26 cellular contexts compared by ENCODE assay signal in genomic region chr2:88355486-88355885, GRCh38.
"Had no signal": no experiment of that assay in that cellular context is flagged by ENCODE, and none has a peak within 500 bp of the region (broad histone marks: within the 10 kb centered on the region; RNA-seq: fewer than 3 reads in every experiment).

No MANE protein-coding gene starts in this region.

- H3K4me1 ChIP-seq: ascending aorta, gastrocnemius medialis, uterus had no signal

- H3K36me3 Mint-ChIP-seq: activated naive CD8-positive, alpha-beta T cell; memory B cell; stimulated activated memory B cell treated with anti-CD40 and anti-IgM and Interleukin-4, amounts not matched to agents 10 μg/mL and 1 μg/mL and 100 μg/mL, for 72 hours had no signal

- H3K4me3 Mint-ChIP-seq: activated B cell treated with CpG ODN at 0.5 μM for 24 hours; activated CD4-positive, alpha-beta T cell treated with anti-CD3 and anti-CD28 coated beads for 36 hours; activated naive CD8-positive, alpha-beta T cell; activated T-cell treated with anti-CD3 and anti-CD28 coated beads, Interleukin-2, amount 50 U/mL, for 4 hours; memory B cell; stimulated activated memory B cell treated with anti-CD40 and anti-IgM and Interleukin-4, amounts not matched to agents 10 μg/mL and 1 μg/mL and 100 μg/mL, for 72 hours had no signal

- H3K36me3 ChIP-seq: adrenal gland, ascending aorta, brain microvascular endothelial cell, esophagus muscularis mucosa, gastrocnemius medialis, stomach, uterus had no signal

- H3K9me3 ChIP-seq: adrenal gland, ascending aorta, esophagus muscularis mucosa, gastrocnemius medialis, uterus had no signal

- DNase-seq: activated B cell treated with CpG ODN at 0.5 μM for 24 hours; activated CD4-positive, alpha-beta T cell treated with anti-CD3 and anti-CD28 coated beads for 36 hours; activated CD4-positive, alpha-beta T cell treated with anti-CD3 and anti-CD28 coated beads, Interleukin-2, amount 50 U/mL, for 4 hours; activated CD8-positive, alpha-beta memory T cell treated with anti-CD3 and anti-CD28 coated beads, Interleukin-2, amount 50 U/mL, for 48 hours; activated naive CD4-positive, alpha-beta T cell; activated T-cell treated with anti-CD3 and anti-CD28 coated beads, Interleukin-2, amount 50 U/mL, for 4 hours; adrenal gland; brain microvascular endothelial cell; central memory CD4-positive, alpha-beta T cell; dermis blood vessel endothelial cell; effector memory CD4-positive, alpha-beta T cell; gastrocnemius medialis; hippocampal formation; left colon; small intestine; stimulated activated CD4-positive, alpha-beta T cell treated with anti-CD3 and anti-CD28 coated beads, Interleukin-2, amount 100 ng/mL, for 24 hours; stomach; T1000; trophoblast cell; uterus had no signal

- H3K27ac Mint-ChIP-seq: activated B cell treated with CpG ODN at 0.5 μM for 24 hours; activated CD4-positive, alpha-beta T cell treated with anti-CD3 and anti-CD28 coated beads for 36 hours; activated naive CD8-positive, alpha-beta T cell; activated T-helper 2 cell treated with anti-CD3 and anti-CD28 coated beads, Interferon-gamma antibody, Interleukin-2, Interleukin-4, amounts not matched to agents 10 μg/mL and 5 μg/mL and 100 μg/mL, durations not matched to agents 14 hours and 24 hours and 36 hours; memory B cell; stimulated activated memory B cell treated with anti-CD40 and anti-IgM and Interleukin-4, amounts not matched to agents 10 μg/mL and 1 μg/mL and 100 μg/mL, for 72 hours had no signal

- H3K9me3 Mint-ChIP-seq: activated B cell treated with CpG ODN at 0.5 μM for 24 hours; activated T-cell treated with anti-CD3 and anti-CD28 coated beads, Interleukin-2, amount 50 U/mL, for 4 hours; activated T-helper 2 cell treated with anti-CD3 and anti-CD28 coated beads, Interferon-gamma antibody, Interleukin-2, Interleukin-4, amounts not matched to agents 10 μg/mL and 5 μg/mL and 100 μg/mL, durations not matched to agents 14 hours and 24 hours and 36 hours; memory B cell; stimulated activated memory B cell treated with anti-CD40 and anti-IgM and Interleukin-4, amounts not matched to agents 10 μg/mL and 1 μg/mL and 100 μg/mL, for 72 hours had no signal

- H3K27ac ChIP-seq: adrenal gland, ascending aorta, brain microvascular endothelial cell, esophagus muscularis mucosa, gastrocnemius medialis, stomach, uterus had no signal

- H3K27me3 ChIP-seq: adrenal gland, ascending aorta, brain microvascular endothelial cell had no signal

- H3K4me3 ChIP-seq: adrenal gland, ascending aorta, esophagus muscularis mucosa, gastrocnemius medialis, stomach, uterus had no signal
